1 cellular context compared by ENCODE assay signal in genomic region chr20:25622450-25623224, GRCh38.
TF ChIP-seq lines count a peak whose summit lies in the region.

No MANE protein-coding gene starts in this region.

TF ChIP-seq in HepG2, 621 proteins besides CTCF, POLR2A, EP300 and RAD21 (continues in another document):
- TF ChIP-seq XRCC5 (optimal IDR thresholded peaks at IDR 0.05; ENCODE audit: low read length) (no peak), ZFP36L2 (CRISPR knock-in tag; IDR thresholded peaks at IDR 0.05) (no peak), LCORL (IDR thresholded peaks at IDR 0.05) (no peak), LCORL (CRISPR knock-in tag; IDR thresholded peaks at IDR 0.05) (0 out of 2 replicates have a peak, but pooled peaks have one; percentile 19), ZBTB8A (CRISPR knock-in tag; IDR thresholded peaks at IDR 0.05; ENCODE audit: borderline replicate concordance, low read depth) (no peak; the same call in 1 of the 2 replicates), ZNF639 (CRISPR knock-in tag; conservative IDR thresholded peaks at IDR 0.05) (no peak), ZNF646 (CRISPR knock-in tag; IDR thresholded peaks at IDR 0.05) (0 out of 2 replicates have a peak, but pooled peaks have one; percentile 42), SMARCC2 (IDR thresholded peaks at IDR 0.05) (no peak), ATM (IDR thresholded peaks at IDR 0.05; ENCODE audit: borderline replicate concordance) (no peak), ZNF331 (CRISPR knock-in tag; IDR thresholded peaks at IDR 0.05) (no peak), ZKSCAN5 (CRISPR knock-in tag; IDR thresholded peaks at IDR 0.05) (no peak), RFXANK (CRISPR knock-in tag; IDR thresholded peaks at IDR 0.05) (no peak), ZNF253 (CRISPR knock-in tag; IDR thresholded peaks at IDR 0.05; ENCODE audit: borderline replicate concordance) (no peak), RXRA (CRISPR knock-in tag; IDR thresholded peaks at IDR 0.05) (no peak), ZBTB26 (CRISPR knock-in tag; IDR thresholded peaks at IDR 0.05; ENCODE audit: borderline replicate concordance) (no peak), ZBTB4 (CRISPR knock-in tag; IDR thresholded peaks at IDR 0.05; ENCODE audit: borderline replicate concordance) (no peak), ZNF30 (CRISPR knock-in tag; IDR thresholded peaks at IDR 0.05) (no peak), ZNF230 (CRISPR knock-in tag; IDR thresholded peaks at IDR 0.05) (no peak), REST (IDR thresholded peaks at IDR 0.05; ENCODE audit: borderline replicate concordance in 1 of 2, low read depth in 1 of 2, low read length in 2 of 2) (no peak), ZNF710 (CRISPR knock-in tag; IDR thresholded peaks at IDR 0.05; ENCODE audit: borderline replicate concordance) (no peak), SOX6 (IDR thresholded peaks at IDR 0.05) (no peak), SOX6 (CRISPR knock-in tag; IDR thresholded peaks at IDR 0.05) (no peak), ZNF850 (CRISPR knock-in tag; conservative IDR thresholded peaks at IDR 0.05) (no peak), PRDM15 (CRISPR knock-in tag; IDR thresholded peaks at IDR 0.05) (peak; percentile 34; the same call in 1 of the 2 replicates), SRY (CRISPR knock-in tag; IDR thresholded peaks at IDR 0.05) (no peak), ZFY (CRISPR knock-in tag; IDR thresholded peaks at IDR 0.05) (no peak; the same call in 1 of the 2 replicates), MTERF4 (CRISPR knock-in tag; IDR thresholded peaks at IDR 0.05) (no peak), ZNF3 (CRISPR knock-in tag; IDR thresholded peaks at IDR 0.05) (no peak), TMF1 (CRISPR knock-in tag; IDR thresholded peaks at IDR 0.05; ENCODE audit: low read depth) (no peak), IKZF5 (CRISPR knock-in tag; IDR thresholded peaks at IDR 0.05) (no peak), GLI4 (CRISPR knock-in tag; IDR thresholded peaks at IDR 0.05; ENCODE audit: borderline replicate concordance) (no peak), BCL6 (CRISPR knock-in tag; IDR thresholded peaks at IDR 0.05) (no peak), REPIN1 (CRISPR knock-in tag; IDR thresholded peaks at IDR 0.05; ENCODE audit: borderline replicate concordance, low read depth) (no peak), ZSCAN21 (CRISPR knock-in tag; IDR thresholded peaks at IDR 0.05; ENCODE audit: borderline replicate concordance) (no peak)
